Comparison of ENCODE assay signal across 1 cellular context in the genomic region with DNA sequence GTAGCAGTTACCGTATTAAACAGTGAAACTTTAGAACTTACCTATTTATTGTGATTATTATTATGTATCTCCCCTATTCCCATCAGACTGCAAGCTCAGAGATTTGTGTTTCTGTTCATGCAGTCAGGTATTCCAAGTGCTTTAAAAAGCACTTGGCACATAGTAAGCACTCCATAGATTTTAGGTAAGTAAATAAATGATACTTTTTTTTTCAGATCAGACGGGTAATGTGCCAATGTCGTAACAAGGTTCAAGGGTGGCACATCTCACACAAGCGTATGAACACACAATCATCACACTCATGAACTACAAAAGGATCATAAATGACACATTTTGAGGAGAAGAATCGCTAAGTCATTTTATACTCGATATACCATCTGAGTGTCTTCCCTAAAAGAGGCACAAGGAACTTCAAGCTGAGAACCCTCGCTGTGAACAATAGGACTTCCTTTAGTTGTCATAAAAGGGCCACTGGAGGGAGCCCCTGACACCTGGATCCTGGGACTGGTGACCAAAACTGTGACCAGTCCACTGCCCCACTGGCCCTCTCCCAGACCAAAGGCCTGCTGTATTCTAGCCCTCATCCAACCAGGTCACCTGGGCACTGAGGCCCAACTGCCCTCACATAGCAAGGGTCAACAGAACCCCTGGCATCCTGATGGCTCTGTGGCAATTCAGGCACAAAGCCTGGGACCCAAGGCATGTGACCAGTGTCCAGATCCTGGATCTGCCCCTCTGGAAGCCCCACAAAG.
TF ChIP-seq lines count a peak whose summit lies in the region.

No MANE protein-coding gene starts in this region.

TF ChIP-seq in liver, 16 proteins besides CTCF, POLR2A, EP300 and RAD21 (continued from another document):
- TF ChIP-seq, protein P1, sequence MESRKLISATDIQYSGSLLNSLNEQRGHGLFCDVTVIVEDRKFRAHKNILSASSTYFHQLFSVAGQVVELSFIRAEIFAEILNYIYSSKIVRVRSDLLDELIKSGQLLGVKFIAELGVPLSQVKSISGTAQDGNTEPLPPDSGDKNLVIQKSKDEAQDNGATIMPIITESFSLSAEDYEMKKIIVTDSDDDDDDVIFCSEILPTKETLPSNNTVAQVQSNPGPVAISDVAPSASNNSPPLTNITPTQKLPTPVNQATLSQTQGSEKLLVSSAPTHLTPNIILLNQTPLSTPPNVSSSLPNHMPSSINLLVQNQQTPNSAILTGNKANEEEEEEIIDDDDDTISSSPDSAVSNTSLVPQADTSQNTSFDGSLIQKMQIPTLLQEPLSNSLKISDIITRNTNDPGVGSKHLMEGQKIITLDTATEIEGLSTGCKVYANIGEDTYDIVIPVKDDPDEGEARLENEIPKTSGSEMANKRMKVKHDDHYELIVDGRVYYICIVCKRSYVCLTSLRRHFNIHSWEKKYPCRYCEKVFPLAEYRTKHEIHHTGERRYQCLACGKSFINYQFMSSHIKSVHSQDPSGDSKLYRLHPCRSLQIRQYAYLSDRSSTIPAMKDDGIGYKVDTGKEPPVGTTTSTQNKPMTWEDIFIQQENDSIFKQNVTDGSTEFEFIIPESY (IDR thresholded peaks at IDR 0.05): no peak
